23 cellular contexts compared by ENCODE assay signal in the genomic region with DNA sequence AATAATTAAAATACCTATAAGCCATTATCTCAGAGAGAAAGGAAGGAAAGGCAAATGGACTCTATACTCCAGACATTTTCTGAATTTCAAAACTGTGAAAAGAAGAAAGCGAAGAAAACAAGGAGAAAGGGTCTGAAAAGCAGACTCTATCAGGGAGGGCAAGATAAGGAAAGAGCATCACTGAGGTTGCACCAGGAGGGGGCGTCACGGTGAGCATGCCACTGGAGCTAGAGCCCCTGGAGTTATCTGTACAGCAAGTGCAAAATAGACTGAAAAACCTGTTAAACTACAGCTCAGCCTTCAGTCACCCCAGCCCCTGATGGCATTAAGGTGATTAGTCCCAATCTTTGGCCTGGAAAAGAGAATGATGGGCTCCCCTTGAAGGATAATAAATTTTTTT.
"Had no signal": no experiment of that assay in that cellular context is flagged by ENCODE, and none has a peak within 500 bp of the region (broad histone marks: within the 10 kb centered on the region; RNA-seq: fewer than 3 reads in every experiment).

No MANE protein-coding gene starts in this region.

- FAIRE-seq: astrocyte, TTC549 had no signal

- H2AFZ ChIP-seq: PC-9 had no signal

- H3K4me3 Mint-ChIP-seq: activated CD4-positive, alpha-beta memory T cell treated with anti-CD3 and anti-CD28 coated beads for 36 hours; activated CD4-positive, alpha-beta T cell treated with anti-CD3 and anti-CD28 coated beads, Interleukin-2, amount 10 ng/mL, durations not matched to agents 7 days and 5 days; activated naive CD4-positive, alpha-beta T cell treated with anti-CD3 and anti-CD28 coated beads for 36 hours; activated naive CD8-positive, alpha-beta T cell; activated T-helper 17 cell treated with anti-CD3 and anti-CD28 coated beads, Interleukin-2, amount 50 U/mL, for 72 hours; central memory CD8-positive, alpha-beta T cell; T-helper 17 cell had no signal

- H3K27ac Mint-ChIP-seq: activated CD4-positive, alpha-beta memory T cell treated with anti-CD3 and anti-CD28 coated beads for 36 hours; activated CD4-positive, alpha-beta T cell treated with anti-CD3 and anti-CD28 coated beads, Interleukin-2, amount 10 ng/mL, durations not matched to agents 7 days and 5 days; activated naive CD4-positive, alpha-beta T cell treated with anti-CD3 and anti-CD28 coated beads for 36 hours; activated naive CD8-positive, alpha-beta T cell; activated T-helper 17 cell treated with anti-CD3 and anti-CD28 coated beads, Interleukin-2, amount 50 U/mL, for 72 hours; T-helper 17 cell had no signal

- H3K36me3 Mint-ChIP-seq: activated CD4-positive, alpha-beta memory T cell treated with anti-CD3 and anti-CD28 coated beads for 36 hours; activated naive CD8-positive, alpha-beta T cell; brain had no signal

- H3K4me3 ChIP-seq: PC-9 had no signal

- H3K4me1 Mint-ChIP-seq: activated CD4-positive, alpha-beta T cell treated with anti-CD3 and anti-CD28 coated beads, Interleukin-2, amount 10 ng/mL, durations not matched to agents 7 days and 5 days; activated T-helper 17 cell treated with anti-CD3 and anti-CD28 coated beads, Interleukin-2, amount 50 U/mL, for 72 hours; central memory CD8-positive, alpha-beta T cell; T-helper 17 cell had no signal

- H3K9me3 Mint-ChIP-seq: activated CD4-positive, alpha-beta memory T cell treated with anti-CD3 and anti-CD28 coated beads for 36 hours had no signal

- DNase-seq: activated CD4-positive, alpha-beta memory T cell treated with anti-CD3 and anti-CD28 coated beads for 36 hours; activated CD4-positive, alpha-beta T cell treated with anti-CD3 and anti-CD28 coated beads, Interleukin-2, amount 10 ng/mL, durations not matched to agents 7 days and 5 days; activated CD4-positive, CD25-positive, alpha-beta regulatory T cell; activated gamma-delta T cell; activated naive CD4-positive, alpha-beta T cell treated with anti-CD3 and anti-CD28 coated beads for 36 hours; activated T-cell treated with anti-CD3 and anti-CD28 coated beads for 4 hours; activated T-cell treated with anti-CD3 and anti-CD28 coated beads, Interleukin-2, amount 50 U/mL, for 48 hours; amygdala; Kasumi-1; NCI-H1092; NCI-H1930; NCI-H2107; NCI-H226; NCI-H526; PC-9; SHP77 treated with DMSO at 0.1 percent for 48 hours; T-helper 17 cell had no signal

- H3K4me2 ChIP-seq: PC-9 had no signal

- H3K27me3 Mint-ChIP-seq: activated CD4-positive, alpha-beta memory T cell treated with anti-CD3 and anti-CD28 coated beads for 36 hours; activated CD4-positive, alpha-beta T cell treated with anti-CD3 and anti-CD28 coated beads, Interleukin-2, amount 10 ng/mL, durations not matched to agents 7 days and 5 days; activated naive CD8-positive, alpha-beta T cell; activated T-helper 17 cell treated with anti-CD3 and anti-CD28 coated beads, Interleukin-2, amount 50 U/mL, for 72 hours; brain; central memory CD8-positive, alpha-beta T cell; T-helper 17 cell had no signal

- H3K27ac ChIP-seq: PC-9 had no signal
